Comparison of ENCODE assay signal across 1 cellular context in the genomic region with DNA sequence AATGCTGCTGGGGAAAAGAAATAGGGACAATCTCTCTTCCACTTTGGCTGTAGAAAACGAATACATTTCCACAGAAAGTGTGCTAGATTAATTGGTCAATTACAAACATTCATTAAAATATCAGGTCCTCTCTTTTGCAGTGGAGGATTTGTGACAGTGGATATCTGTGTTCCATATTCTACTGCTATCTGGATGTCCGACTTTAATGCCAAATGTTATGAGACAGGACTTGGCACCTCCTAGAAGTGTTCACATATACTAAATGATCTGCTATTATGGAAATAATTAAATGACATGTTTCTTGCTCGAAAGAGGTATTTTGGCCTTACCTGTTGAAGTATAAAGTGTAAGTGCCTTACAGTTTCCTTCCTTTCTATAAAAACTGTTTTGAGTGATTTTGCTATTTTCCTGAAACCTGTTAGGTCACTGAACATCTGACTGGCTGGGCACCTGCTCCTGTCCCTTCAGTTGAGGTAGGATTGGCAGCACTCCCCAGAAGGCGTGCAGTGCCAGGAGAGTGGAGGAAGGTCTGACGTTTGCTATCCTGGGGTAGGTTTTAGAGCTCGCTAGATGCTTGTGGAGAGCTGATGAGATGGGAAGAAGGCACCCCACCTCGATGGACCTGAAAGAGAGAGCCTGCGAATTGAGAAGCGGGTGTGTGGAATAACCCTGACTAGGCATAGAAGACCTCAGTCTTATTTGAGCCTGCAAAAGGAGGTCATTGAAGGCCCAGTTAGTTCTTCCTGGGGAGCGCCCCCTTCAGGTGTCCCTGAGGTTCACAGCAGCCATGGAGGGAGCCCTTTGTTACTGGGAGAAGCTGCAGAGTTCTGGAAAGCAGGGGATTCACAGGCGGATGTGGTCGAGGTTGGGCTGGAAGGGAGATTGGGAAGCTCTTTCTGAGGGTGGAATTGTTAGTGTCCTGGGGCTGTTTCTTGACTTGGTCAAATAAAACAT.
TF ChIP-seq lines count a peak whose summit lies in the region.

No MANE protein-coding gene starts in this region.

TF ChIP-seq in HCT116, 20 proteins besides CTCF, POLR2A, EP300 and RAD21 (continued from another document):
- no peak for TF ChIP-seq REST (IDR thresholded peaks at IDR 0.05; ENCODE audit: low read depth)
- no peak for TF ChIP-seq ZNF274 (IDR thresholded peaks at IDR 0.05; ENCODE audit: low read depth, low read length)
